21 cellular contexts compared by ENCODE assay signal in genomic region chr9:98171176-98171925, GRCh38. TPM values are rescaled to one million over a fixed set of nuclear protein-coding genes. Genes with fewer than 3 reads are reported as not detected.
DNase-seq lines count a peak whose midpoint lies in the region; ATAC-seq and TF ChIP-seq lines count a peak whose summit lies in the region.
"Had no signal": no experiment of that assay in that cellular context is flagged by ENCODE, and none has a peak within 500 bp of the region (broad histone marks: within the 10 kb centered on the region; RNA-seq: fewer than 3 reads in every experiment).

No MANE protein-coding gene starts in this region.

- H3K27ac ChIP-seq in VCaP (peak overlapping the region; percentile 77), sigmoid colon (no peak overlapping the region)
- H3K27ac ChIP-seq: A549; BLaER1 treated with 17β-estradiol and CSF1 and Interleukin-3, amounts not matched to agents 10 nM and 100 nM; brain microvascular endothelial cell had no signal

- no peaks in the 10 kb centered on the region for H3K4me1 ChIP-seq in sigmoid colon

- H3K36me3 ChIP-seq in sigmoid colon: no peaks in the 10 kb centered on the region
- H3K36me3 ChIP-seq: BLaER1 treated with 17β-estradiol and CSF1 and Interleukin-3, amounts not matched to agents 10 nM and 100 nM; brain microvascular endothelial cell had no signal

- 86 to 92% methylated on average over 16 of the region's 16 CpGs for WGBS in sigmoid colon, 2 donors

- intact Hi-C loops in sigmoid colon (cut with DNase I): no loop called here

- no peaks in the 10 kb centered on the region for H3K9me3 ChIP-seq in sigmoid colon
- H3K9me3 ChIP-seq: A549; BLaER1 treated with 17β-estradiol and CSF1 and Interleukin-3, amounts not matched to agents 10 nM and 100 nM had no signal

- ATAC-seq in GM18517 (IDR thresholded peaks at IDR 0.05; ENCODE audit: unreplicated experiment) (no peak), HG02798 (IDR thresholded peaks at IDR 0.05; ENCODE audit: poor library complexity, unreplicated experiment) (no peak)
- ATAC-seq: A549; activated CD8-positive, alpha-beta T cell treated with anti-CD3 and anti-CD28 coated beads for 36 hours; activated T-cell treated with anti-CD3 and anti-CD28 coated beads, Interleukin-2, amount 50 U/mL, for 72 hours; GM12878 had no signal

- no peaks in the 10 kb centered on the region for H3K27me3 ChIP-seq in sigmoid colon
- H3K27me3 ChIP-seq: BLaER1 treated with 17β-estradiol and CSF1 and Interleukin-3, amounts not matched to agents 10 nM and 100 nM; brain microvascular endothelial cell had no signal

- TF ChIP-seq CTCF in VCaP (conservative IDR thresholded peaks at IDR 0.05) (no peak), sigmoid colon (IDR thresholded peaks at IDR 0.05) (no peak)

- peak; percentile 48 for DNase-seq in activated effector memory CD4-positive, alpha-beta T cell treated with anti-CD3 and anti-CD28 coated beads, Interleukin-2, amount 50 U/mL, for 16 hours
- no peak for DNase-seq in activated effector memory CD4-positive, alpha-beta T cell treated with Interleukin-2 at 50 U/mL for 16 hours
- DNase-seq in iPS-NIHi11 (ENCODE audit: low spot score) (peak; percentile 31), sigmoid colon (peak; percentile 47), NCI-H1092 treated with DMSO at 0.1 percent for 48 hours (lab: John Stamatoyannopoulos, UW) (no peak)
- DNase-seq: activated CD8-positive, alpha-beta T cell treated with anti-CD3 and anti-CD28 coated beads for 36 hours; activated naive CD8-positive, alpha-beta T cell treated with anti-CD3 and anti-CD28 coated beads, Interleukin-2, amount 10 ng/mL, durations not matched to agents 7 days and 5 days; activated T-cell treated with anti-CD3 and anti-CD28 coated beads, Interleukin-2, amount 50 U/mL, for 72 hours; brain microvascular endothelial cell; DMS 273 treated with DMSO at 0.1 percent for 48 hours; foreskin fibroblast; GF-D8; midbrain; NCI-H2029; stimulated activated CD8-positive, alpha-beta memory T cell treated with anti-CD3 and anti-CD28 coated beads, Interleukin-4, amount 100 ng/mL, for 48 hours had no signal

- no peak for TF ChIP-seq POLR2A in sigmoid colon (IDR thresholded peaks at IDR 0.05)

- H3K4me3 ChIP-seq in sigmoid colon: no peak overlapping the region
- H3K4me3 ChIP-seq: A549; BLaER1 treated with 17β-estradiol and CSF1 and Interleukin-3, amounts not matched to agents 10 nM and 100 nM; GM12878 had no signal

- TF ChIP-seq EP300 in sigmoid colon (IDR thresholded peaks at IDR 0.05): no peak

RNA-seq across cellular contexts. Expression of gene CORO2A, which starts 21.1 kb away (rescaled TPM):
- 1 to 10 TPM; 1.2 to 1.8 (median 1.4) TPM for total RNA-seq in sigmoid colon
- polyA plus RNA-seq in sigmoid colon: 10 to 100 TPM; 16.8 to 39.6 (median 33.3) TPM

RNA-seq across cellular contexts. Expression of gene TRIM14, which starts 52.3 kb away (rescaled TPM):
- 10 to 100 TPM in 2 of 4 donors, 1 to 10 TPM in 2; 7.2 to 13.2 (median 9.0) TPM for total RNA-seq in sigmoid colon
- polyA plus RNA-seq in sigmoid colon: 10 to 100 TPM; 14.4 to 40.1 (median 17.8) TPM

Comparison
In these comparisons a context has a peak if more than half of its experiments do, and no peak if none do; other contexts are left out.
1. DNase-seq: peak in activated effector memory CD4-positive, alpha-beta T cell treated with anti-CD3 and anti-CD28 coated beads, Interleukin-2, amount 50 U/mL, for 16 hours (single experiment), iPS-NIHi11 (single experiment) and sigmoid colon (single experiment); none in activated effector memory CD4-positive, alpha-beta T cell treated with Interleukin-2 at 50 U/mL for 16 hours (single experiment) and NCI-H1092 treated with DMSO at 0.1 percent for 48 hours (single experiment).